20 cellular contexts compared by ENCODE assay signal in the genomic region with DNA sequence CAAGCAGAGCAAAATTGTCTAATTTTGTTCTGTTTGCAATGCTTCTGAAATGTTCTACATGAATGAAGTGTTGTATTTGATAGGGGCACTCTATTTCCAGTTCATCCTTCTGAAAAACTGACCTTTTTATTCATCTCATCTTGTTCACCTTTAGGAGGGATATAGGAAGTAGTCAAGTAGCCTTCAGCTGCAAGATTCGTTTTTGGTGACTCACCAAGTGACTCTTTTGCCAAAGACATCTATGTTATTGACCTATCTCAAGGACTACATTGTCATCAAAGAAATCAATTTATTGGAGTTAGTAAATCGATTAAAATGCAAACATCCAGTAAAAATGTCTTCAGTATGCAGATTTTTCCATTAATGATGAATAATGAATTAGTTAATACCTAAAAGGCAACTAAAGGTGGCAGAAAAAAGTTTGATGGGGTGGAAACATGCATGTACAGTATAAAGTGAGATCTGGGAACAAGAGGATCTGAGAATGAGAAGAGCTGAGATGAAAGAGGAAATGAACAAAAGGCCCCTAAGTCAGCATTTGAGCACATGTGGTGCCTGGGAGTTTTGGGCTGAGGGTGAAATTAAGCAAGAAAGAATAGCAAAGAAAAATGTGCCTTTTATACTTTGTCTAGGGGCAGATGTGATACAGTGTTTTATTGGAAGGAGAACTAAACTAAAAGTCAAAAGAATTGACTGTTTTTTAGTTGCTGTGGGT.
DNase-seq lines count a peak whose midpoint lies in the region; ATAC-seq lines count a peak whose summit lies in the region.
"Had no signal": no experiment of that assay in that cellular context is flagged by ENCODE, and none has a peak within 500 bp of the region (broad histone marks: within the 10 kb centered on the region; RNA-seq: fewer than 3 reads in every experiment).

No MANE protein-coding gene starts in this region.

- ATAC-seq in HG03342 (IDR thresholded peaks at IDR 0.05; ENCODE audit: unreplicated experiment): peak; percentile 61
- ATAC-seq: mucosa of descending colon had no signal

- peak; percentile 27 for DNase-seq in SKM-1 treated with dmso at 0.1 percent for 144 hours (lab: John Stamatoyannopoulos, UW; ENCODE audit: unreplicated experiment)
- DNase-seq in SKM-1 (lab: John Stamatoyannopoulos, UW; ENCODE audit: unreplicated experiment): no peak
- peak; percentile 53 for DNase-seq in RPMI8226
- DNase-seq in OCI-M1 (lab: John Stamatoyannopoulos, UW): no peak
- DNase-seq in activated gamma-delta T cell (lab: John Stamatoyannopoulos, UW): no peak
- DNase-seq in NCI-H774 (lab: John Stamatoyannopoulos, UW): no peak
- DNase-seq in T-helper 9 cell: no peak
- DNase-seq: activated CD4-positive, alpha-beta T cell treated with anti-CD3 and anti-CD28 coated beads for 4 hours; activated CD8-positive, alpha-beta memory T cell treated with anti-CD3 and anti-CD28 coated beads, Interleukin-2, amount 50 U/mL, for 4 hours; activated gamma-delta T cell treated with Interleukin-2 at 50 U/mL for 16 hours; DMS 273 treated with DMSO at 0.1 percent for 48 hours; effector memory CD4-positive, alpha-beta T cell; GF-D8; mucosa of descending colon; NCI-H1092; NCI-H2081; NCI-H510A treated with DMSO at 0.1 percent for 48 hours; PC-9; spleen had no signal

Comparison
In these comparisons a context has a peak if more than half of its experiments do, and no peak if none do; other contexts are left out.
1. DNase-seq: peak in SKM-1 treated with dmso at 0.1 percent for 144 hours (single experiment) and RPMI8226 (single experiment); none in SKM-1 (single experiment), OCI-M1 (single experiment), activated gamma-delta T cell (single experiment), NCI-H774 (single experiment) and T-helper 9 cell (single experiment).